30 cellular contexts compared by ENCODE assay signal in the genomic region with DNA sequence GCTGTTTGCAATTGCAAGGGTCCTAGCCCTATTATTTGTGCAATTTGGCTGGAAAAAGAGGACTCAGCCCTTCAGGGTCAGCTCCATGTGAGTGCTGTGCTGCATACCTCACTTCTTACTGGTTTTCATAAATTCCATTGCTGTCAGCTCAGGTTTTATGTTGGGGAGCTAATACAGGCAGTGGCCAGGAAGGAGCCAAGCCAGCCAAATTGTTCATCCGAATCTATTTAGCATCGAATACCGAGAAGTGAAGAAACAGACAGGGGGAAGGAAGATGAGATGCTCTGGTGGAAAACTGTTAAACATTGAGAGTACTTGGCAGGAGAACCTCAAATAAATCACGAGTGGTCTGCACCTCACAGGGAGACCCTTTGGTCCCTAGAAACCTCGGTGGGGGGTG.
A peak's percentile ranks its signal among the peaks of the same experiment; 100 is the strongest.
DNase-seq lines count a peak whose midpoint lies in the region; TF ChIP-seq lines count a peak whose summit lies in the region.
"Had no signal": no experiment of that assay in that cellular context is flagged by ENCODE, and none has a peak within 500 bp of the region (broad histone marks: within the 10 kb centered on the region; RNA-seq: fewer than 3 reads in every experiment).

No MANE protein-coding gene starts in this region.

- TF ChIP-seq POLR2A in Peyer's patch (IDR thresholded peaks at IDR 0.05) = no peak

- no peak overlapping the region for H4K91ac ChIP-seq in mesenchymal stem cell (ENCODE audit: low read length)

- H3K27ac Mint-ChIP-seq in HFFc6 (peak overlapping the region; percentile 65), chondrocyte (ENCODE audit: unreplicated experiment) (peak overlapping the region; percentile 49), progenitor cell of endocrine pancreas (no peak overlapping the region)
- H3K27ac Mint-ChIP-seq: activated CD4-positive, alpha-beta T cell treated with anti-CD3 and anti-CD28 coated beads for 36 hours; activated T-cell treated with anti-CD3 and anti-CD28 coated beads, Interleukin-2, amount 50 U/mL, for 24 hours; dendritic cell treated with granulocyte-macrophage colony-stimulating factor and Interleukin-4, amounts not matched to agents 40 ng/mL and 50 ng/mL, for 4 days; natural killer cell had no signal

- no peaks in the 10 kb centered on the region for H3K79me1 ChIP-seq in mesenchymal stem cell (replicated peaks; ENCODE audit: low read length, poor library complexity, severe bottlenecking)

- no peak overlapping the region for H3K4ac ChIP-seq in mesenchymal stem cell (ENCODE audit: low read depth in 1 of 2, low read length in 2 of 2)

- H3K4me3 Mint-ChIP-seq in HFFc6 (peak overlapping the region; percentile 27), chondrocyte (ENCODE audit: unreplicated experiment) (no peak overlapping the region), progenitor cell of endocrine pancreas (ENCODE audit: low read depth) (no peak overlapping the region)
- H3K4me3 Mint-ChIP-seq: activated CD4-positive, alpha-beta T cell treated with anti-CD3 and anti-CD28 coated beads for 36 hours; activated T-cell treated with anti-CD3 and anti-CD28 coated beads, Interleukin-2, amount 50 U/mL, for 24 hours; dendritic cell treated with granulocyte-macrophage colony-stimulating factor and Interleukin-4, amounts not matched to agents 40 ng/mL and 50 ng/mL, for 4 days; natural killer cell had no signal

- 77% methylated on average over 5 of the region's 5 CpGs for WGBS in mesenchymal stem cell

- H3K27me3 Mint-ChIP-seq in HFFc6 (ENCODE audit: insufficient read depth) = no peaks in the 10 kb centered on the region; the same call in none of the 2 replicates
- no peaks in the 10 kb centered on the region for H3K27me3 Mint-ChIP-seq in chondrocyte (ENCODE audit: low read depth)
- H3K27me3 Mint-ChIP-seq in progenitor cell of endocrine pancreas = peaks cover 7% of the 10 kb centered on the region
- H3K27me3 Mint-ChIP-seq: activated CD4-positive, alpha-beta T cell treated with anti-CD3 and anti-CD28 coated beads for 36 hours; activated T-cell treated with anti-CD3 and anti-CD28 coated beads, Interleukin-2, amount 50 U/mL, for 24 hours had no signal

- no peak overlapping the region for H2AFZ ChIP-seq in mesenchymal stem cell (ENCODE audit: low read depth, low read length)

- H3K36me3 ChIP-seq in mesenchymal stem cell (ENCODE audit: control insufficient read depth in 1 of 2, insufficient read depth in 2 of 2, low read depth in 1 of 2, low read length in 2 of 2) (no peaks in the 10 kb centered on the region), Peyer's patch (no peaks in the 10 kb centered on the region)
- H3K36me3 ChIP-seq: BLaER1, cardiac muscle cell, heart right ventricle, left ventricle myocardium inferior, sigmoid colon, transverse colon had no signal

- no peak overlapping the region for H3K14ac ChIP-seq in mesenchymal stem cell (ENCODE audit: low read length in 2 of 2)

- H3K4me1 ChIP-seq in mesenchymal stem cell (ENCODE audit: control insufficient read depth, insufficient read depth, low read depth, low read length) = peaks cover 13% of the 10 kb centered on the region
- no peaks in the 10 kb centered on the region for H3K4me1 ChIP-seq in Peyer's patch
- H3K4me1 ChIP-seq: heart right ventricle, left ventricle myocardium inferior, transverse colon had no signal

- no peak overlapping the region for H3K4me2 ChIP-seq in mesenchymal stem cell (ENCODE audit: low read length, poor library complexity, severe bottlenecking)
- H3K4me2 ChIP-seq: BLaER1 had no signal

- no peak overlapping the region for H2BK15ac ChIP-seq in mesenchymal stem cell (ENCODE audit: low read depth, poor library complexity, severe bottlenecking)

- DNase-seq in AG08395 (ENCODE audit: low spot score) (peak; percentile 69), HFFc6 (peak; percentile 77), chondrocyte (ENCODE audit: low spot score) (no peak), mesenchymal stem cell (no peak), Peyer's patch (no peak), progenitor cell of endocrine pancreas (ENCODE audit: low spot score, unreplicated experiment) (no peak), NCI-H2171 treated with DMSO at 0.1 percent for 48 hours (lab: John Stamatoyannopoulos, UW) (no peak), kidney glomerular epithelial cell (lab: John Stamatoyannopoulos, UW) (no peak)
- DNase-seq: 8988T; activated CD4-positive, alpha-beta T cell treated with anti-CD3 and anti-CD28 coated beads for 36 hours; activated CD8-positive, alpha-beta memory T cell treated with anti-CD3 and anti-CD28 coated beads for 24 hours; activated gamma-delta T cell treated with Interleukin-2 at 50 U/mL for 16 hours; activated T-cell treated with anti-CD3 and anti-CD28 coated beads, Interleukin-2, amount 50 U/mL, for 24 hours; DMS79; HCEC 1CT; heart right ventricle; left ventricle myocardium inferior; natural killer cell; NCI-H1092; NCI-H2029; NCI-H2227 treated with DMSO at 0.1 percent for 48 hours; posterior cingulate gyrus; RPMI8226; sigmoid colon; stimulated activated CD8-positive, alpha-beta memory T cell treated with anti-CD3 and anti-CD28 coated beads, Interleukin-4, amount 100 ng/mL, for 48 hours; T-helper 2 cell; transverse colon had no signal

- no peak overlapping the region for H2BK120ac ChIP-seq in mesenchymal stem cell (ENCODE audit: low read depth, low read length)

- no peaks in the 10 kb centered on the region for H3K36me3 Mint-ChIP-seq in HFFc6 (ENCODE audit: low read depth)
- no peaks in the 10 kb centered on the region for H3K36me3 Mint-ChIP-seq in chondrocyte (ENCODE audit: low read depth)
- H3K36me3 Mint-ChIP-seq in progenitor cell of endocrine pancreas (ENCODE audit: insufficient read depth) = no peaks in the 10 kb centered on the region
- H3K36me3 Mint-ChIP-seq: natural killer cell had no signal

- H3K4me1 Mint-ChIP-seq in HFFc6 (ENCODE audit: low read depth) (peaks cover 36% of the 10 kb centered on the region), chondrocyte (ENCODE audit: low read depth) (peaks cover 29% of the 10 kb centered on the region), progenitor cell of endocrine pancreas (ENCODE audit: low read depth) (no peaks in the 10 kb centered on the region)
- H3K4me1 Mint-ChIP-seq: activated CD4-positive, alpha-beta T cell treated with anti-CD3 and anti-CD28 coated beads for 36 hours had no signal

- H3K9ac ChIP-seq in mesenchymal stem cell (ENCODE audit: low read length) = peak overlapping the region; percentile 23
- H3K9ac ChIP-seq: BLaER1 had no signal

- H2BK12ac ChIP-seq in mesenchymal stem cell (ENCODE audit: low read length in 2 of 2) = no peak overlapping the region

- no peaks in the 10 kb centered on the region for H3K9me3 ChIP-seq in mesenchymal stem cell (ENCODE audit: control insufficient read depth, low read length)
- no peaks in the 10 kb centered on the region for H3K9me3 ChIP-seq in Peyer's patch
- H3K9me3 ChIP-seq: BLaER1, sigmoid colon, transverse colon had no signal

- H3K23ac ChIP-seq in mesenchymal stem cell (ENCODE audit: low read length in 2 of 2) = no peak overlapping the region

- H2BK5ac ChIP-seq in mesenchymal stem cell (ENCODE audit: low read depth, low read length, poor library complexity, severe bottlenecking) = no peak overlapping the region

- TF ChIP-seq CTCF in HFFc6 (IDR thresholded peaks at IDR 0.05) (no peak), chondrocyte (IDR thresholded peaks at IDR 0.05) (no peak), Peyer's patch (IDR thresholded peaks at IDR 0.05) (no peak), progenitor cell of endocrine pancreas (IDR thresholded peaks at IDR 0.05; ENCODE audit: unreplicated experiment) (no peak)

- no peak overlapping the region for H4K8ac ChIP-seq in mesenchymal stem cell (ENCODE audit: low read length)

- H3K27me3 ChIP-seq in mesenchymal stem cell (ENCODE audit: control insufficient read depth in 1 of 2, insufficient read depth in 1 of 2, low read length in 2 of 2) (no peaks in the 10 kb centered on the region), Peyer's patch (no peaks in the 10 kb centered on the region)
- H3K27me3 ChIP-seq: BLaER1, cardiac muscle cell, heart right ventricle, sigmoid colon, transverse colon had no signal

- H3K9me3 Mint-ChIP-seq in HFFc6 (no peaks in the 10 kb centered on the region), chondrocyte (ENCODE audit: low read depth) (peaks cover 5% of the 10 kb centered on the region), progenitor cell of endocrine pancreas (ENCODE audit: low read depth) (no peaks in the 10 kb centered on the region)
- H3K9me3 Mint-ChIP-seq: dendritic cell treated with granulocyte-macrophage colony-stimulating factor and Interleukin-4, amounts not matched to agents 40 ng/mL and 50 ng/mL, for 4 days had no signal

- H2AK5ac ChIP-seq in mesenchymal stem cell (ENCODE audit: low read length, severe bottlenecking) = no peak overlapping the region

- no peak overlapping the region for H3K18ac ChIP-seq in mesenchymal stem cell (ENCODE audit: low read depth in 1 of 2, low read length in 2 of 2)

- H3K4me3 ChIP-seq in mesenchymal stem cell (ENCODE audit: insufficient read depth in 1 of 2, low read depth in 1 of 2, low read length in 2 of 2) (no peak overlapping the region), Peyer's patch (no peak overlapping the region)
- H3K4me3 ChIP-seq: BLaER1, cardiac muscle cell, heart right ventricle, left ventricle myocardium inferior, sigmoid colon, transverse colon had no signal

- H3K27ac ChIP-seq in mesenchymal stem cell (ENCODE audit: low read length, poor library complexity, severe bottlenecking) = peak overlapping the region; percentile 87
- no peak overlapping the region for H3K27ac ChIP-seq in Peyer's patch
- H3K27ac ChIP-seq: BLaER1, cardiac muscle cell, heart right ventricle, left ventricle myocardium inferior, sigmoid colon, transverse colon had no signal

Comparison
In these comparisons a context has a peak if more than half of its experiments do, and no peak if none do; other contexts are left out.
1. DNase-seq: peak in AG08395 (single experiment) and HFFc6 (single experiment); none in chondrocyte (single experiment), mesenchymal stem cell (single experiment), Peyer's patch (0 of 3), progenitor cell of endocrine pancreas (single experiment), NCI-H2171 treated with DMSO at 0.1 percent for 48 hours (single experiment) and kidney glomerular epithelial cell (single experiment).